In genomic region chr4:27666943-27667342, GRCh38 we compare ENCODE assay signal across 13 cellular contexts.
DNase-seq lines count a peak whose midpoint lies in the region; ATAC-seq and TF ChIP-seq lines count a peak whose summit lies in the region.
"Had no signal": no experiment of that assay in that cellular context is flagged by ENCODE, and none has a peak within 500 bp of the region (broad histone marks: within the 10 kb centered on the region; RNA-seq: fewer than 3 reads in every experiment).

No MANE protein-coding gene starts in this region.

- peaks cover 6% of the 10 kb centered on the region for H3K9me3 Mint-ChIP-seq in stimulated activated effector memory CD8-positive, alpha-beta T cell treated with anti-CD3 and anti-CD28 coated beads, Interleukin-12 subunit alpha, Interleukin-12 subunit beta, amount 100 ng/mL, for 72 hours
- no peaks in the 10 kb centered on the region for H3K9me3 Mint-ChIP-seq in activated CD4-positive, alpha-beta T cell treated with anti-CD3 and anti-CD28 coated beads, Interleukin-2, amount 10 ng/mL, durations not matched to agents 24 days and 14 days
- H3K9me3 Mint-ChIP-seq: activated CD4-positive, alpha-beta T cell treated with anti-CD3 and anti-CD28 coated beads, Interleukin-2, amount 10 ng/mL, durations not matched to agents 7 days and 5 days had no signal

- no peak overlapping the region for H3K27ac Mint-ChIP-seq in stimulated activated effector memory CD8-positive, alpha-beta T cell treated with anti-CD3 and anti-CD28 coated beads, Interleukin-12 subunit alpha, Interleukin-12 subunit beta, amount 100 ng/mL, for 72 hours
- H3K27ac Mint-ChIP-seq in activated CD4-positive, alpha-beta T cell treated with anti-CD3 and anti-CD28 coated beads, Interleukin-2, amount 10 ng/mL, durations not matched to agents 24 days and 14 days: no peak overlapping the region
- H3K27ac Mint-ChIP-seq: activated CD4-positive, alpha-beta T cell treated with anti-CD3 and anti-CD28 coated beads, Interleukin-2, amount 10 ng/mL, durations not matched to agents 7 days and 5 days; IgD-negative memory B cell; naive thymus-derived CD4-positive, alpha-beta T cell had no signal

- 0 out of 3 replicates have a peak, but pooled peaks have one; percentile 24 for ATAC-seq in SK-N-SH treated with all-trans-retinoic acid at 6 μM for 48 hours
- ATAC-seq in stimulated activated effector memory CD8-positive, alpha-beta T cell treated with anti-CD3 and anti-CD28 coated beads, Interleukin-12 subunit alpha, Interleukin-12 subunit beta, amount 100 ng/mL, for 72 hours: no peak
- ATAC-seq: naive thymus-derived CD4-positive, alpha-beta T cell had no signal

- no peaks in the 10 kb centered on the region for H3K4me1 Mint-ChIP-seq in stimulated activated effector memory CD8-positive, alpha-beta T cell treated with anti-CD3 and anti-CD28 coated beads, Interleukin-12 subunit alpha, Interleukin-12 subunit beta, amount 100 ng/mL, for 72 hours
- no peaks in the 10 kb centered on the region for H3K4me1 Mint-ChIP-seq in activated CD4-positive, alpha-beta T cell treated with anti-CD3 and anti-CD28 coated beads, Interleukin-2, amount 10 ng/mL, durations not matched to agents 24 days and 14 days
- H3K4me1 Mint-ChIP-seq: activated CD4-positive, alpha-beta T cell treated with anti-CD3 and anti-CD28 coated beads, Interleukin-2, amount 10 ng/mL, durations not matched to agents 7 days and 5 days; IgD-negative memory B cell; naive thymus-derived CD4-positive, alpha-beta T cell had no signal

- no peaks in the 10 kb centered on the region for H3K27me3 Mint-ChIP-seq in activated CD4-positive, alpha-beta T cell treated with anti-CD3 and anti-CD28 coated beads, Interleukin-2, amount 10 ng/mL, durations not matched to agents 24 days and 14 days
- H3K27me3 Mint-ChIP-seq: activated CD4-positive, alpha-beta T cell treated with anti-CD3 and anti-CD28 coated beads, Interleukin-2, amount 10 ng/mL, durations not matched to agents 7 days and 5 days; IgD-negative memory B cell; naive thymus-derived CD4-positive, alpha-beta T cell had no signal

- no peak overlapping the region for H3K4me3 Mint-ChIP-seq in stimulated activated effector memory CD8-positive, alpha-beta T cell treated with anti-CD3 and anti-CD28 coated beads, Interleukin-12 subunit alpha, Interleukin-12 subunit beta, amount 100 ng/mL, for 72 hours
- no peak overlapping the region for H3K4me3 Mint-ChIP-seq in activated CD4-positive, alpha-beta T cell treated with anti-CD3 and anti-CD28 coated beads, Interleukin-2, amount 10 ng/mL, durations not matched to agents 24 days and 14 days
- H3K4me3 Mint-ChIP-seq: activated CD4-positive, alpha-beta T cell treated with anti-CD3 and anti-CD28 coated beads, Interleukin-2, amount 10 ng/mL, durations not matched to agents 7 days and 5 days; IgD-negative memory B cell; naive thymus-derived CD4-positive, alpha-beta T cell had no signal

- DNase-seq in D341Med (ENCODE audit: low spot score) (peak; percentile 31), left kidney (ENCODE audit: low read depth, low spot score) (peak; percentile 4)
- no peak for DNase-seq in activated T-cell treated with anti-CD3 and anti-CD28 coated beads, Interleukin-2, amount 50 U/mL, for 48 hours
- no peak for DNase-seq in stimulated activated CD4-positive, alpha-beta T cell treated with anti-CD3 and anti-CD28 coated beads, Interleukin-4, amount 100 ng/mL, for 1 hour
- DNase-seq in stimulated activated effector memory CD8-positive, alpha-beta T cell treated with anti-CD3 and anti-CD28 coated beads, Interleukin-12 subunit alpha, Interleukin-12 subunit beta, amount 100 ng/mL, for 72 hours (ENCODE audit: low spot score in 2 of 2): no peak
- DNase-seq in activated CD4-positive, alpha-beta T cell treated with anti-CD3 and anti-CD28 coated beads, Interleukin-2, amount 10 ng/mL, durations not matched to agents 24 days and 14 days: no peak
- DNase-seq: activated CD4-positive, alpha-beta T cell treated with anti-CD3 and anti-CD28 coated beads, Interleukin-2, amount 10 ng/mL, durations not matched to agents 7 days and 5 days; activated naive CD4-positive, alpha-beta T cell treated with anti-CD3 and anti-CD28 coated beads, Interleukin-2, amount 50 U/mL, for 16 hours; naive thymus-derived CD4-positive, alpha-beta T cell; RPMI8226 had no signal

- intact Hi-C loops in activated CD4-positive, alpha-beta T cell treated with anti-CD3 and anti-CD28 coated beads, Interleukin-2, amount 10 ng/mL, durations not matched to agents 24 days and 14 days (cut with micrococcal nuclease): no loop called here

- peak; percentile 59 for TF ChIP-seq CTCF in LNCAP (IDR thresholded peaks at IDR 0.05)

- no peaks in the 10 kb centered on the region for H3K36me3 Mint-ChIP-seq in stimulated activated effector memory CD8-positive, alpha-beta T cell treated with anti-CD3 and anti-CD28 coated beads, Interleukin-12 subunit alpha, Interleukin-12 subunit beta, amount 100 ng/mL, for 72 hours
- H3K36me3 Mint-ChIP-seq in activated CD4-positive, alpha-beta T cell treated with anti-CD3 and anti-CD28 coated beads, Interleukin-2, amount 10 ng/mL, durations not matched to agents 24 days and 14 days (ENCODE audit: low read depth): no peaks in the 10 kb centered on the region
- H3K36me3 Mint-ChIP-seq: naive thymus-derived CD4-positive, alpha-beta T cell had no signal

TF ChIP-seq in SK-N-SH treated with all-trans-retinoic acid at 6 μM for 48 hours, 23 proteins besides CTCF, POLR2A, EP300 and RAD21:
- TF ChIP-seq OSR1 (CRISPR knock-in tag; IDR thresholded peaks at IDR 0.05) (no peak), GLIS3 (CRISPR knock-in tag; IDR thresholded peaks at IDR 0.05) (no peak), ZFP3 (CRISPR knock-in tag; IDR thresholded peaks at IDR 0.05) (no peak), PPARA (CRISPR knock-in tag; IDR thresholded peaks at IDR 0.05; ENCODE audit: borderline replicate concordance) (no peak), ZNF70 (CRISPR knock-in tag; IDR thresholded peaks at IDR 0.05) (no peak), ARNTL (CRISPR knock-in tag; IDR thresholded peaks at IDR 0.05; ENCODE audit: borderline replicate concordance, low read depth) (no peak), TCF4 (CRISPR knock-in tag; IDR thresholded peaks at IDR 0.05; ENCODE audit: borderline replicate concordance) (no peak), ZFP30 (CRISPR knock-in tag; IDR thresholded peaks at IDR 0.05) (no peak), RARB (CRISPR knock-in tag; IDR thresholded peaks at IDR 0.05) (no peak)

Comparison
In these comparisons a context has a peak if more than half of its experiments do, and no peak if none do; other contexts are left out.
1. DNase-seq: peak in D341Med (single experiment) and left kidney (single experiment); none in activated T-cell treated with anti-CD3 and anti-CD28 coated beads, Interleukin-2, amount 50 U/mL, for 48 hours (0 of 2), stimulated activated CD4-positive, alpha-beta T cell treated with anti-CD3 and anti-CD28 coated beads, Interleukin-4, amount 100 ng/mL, for 1 hour (single experiment), stimulated activated effector memory CD8-positive, alpha-beta T cell treated with anti-CD3 and anti-CD28 coated beads, Interleukin-12 subunit alpha, Interleukin-12 subunit beta, amount 100 ng/mL, for 72 hours (0 of 2) and activated CD4-positive, alpha-beta T cell treated with anti-CD3 and anti-CD28 coated beads, Interleukin-2, amount 10 ng/mL, durations not matched to agents 24 days and 14 days (single experiment).